Comparison of ENCODE assay signal across 1 cellular context in the genomic region with DNA sequence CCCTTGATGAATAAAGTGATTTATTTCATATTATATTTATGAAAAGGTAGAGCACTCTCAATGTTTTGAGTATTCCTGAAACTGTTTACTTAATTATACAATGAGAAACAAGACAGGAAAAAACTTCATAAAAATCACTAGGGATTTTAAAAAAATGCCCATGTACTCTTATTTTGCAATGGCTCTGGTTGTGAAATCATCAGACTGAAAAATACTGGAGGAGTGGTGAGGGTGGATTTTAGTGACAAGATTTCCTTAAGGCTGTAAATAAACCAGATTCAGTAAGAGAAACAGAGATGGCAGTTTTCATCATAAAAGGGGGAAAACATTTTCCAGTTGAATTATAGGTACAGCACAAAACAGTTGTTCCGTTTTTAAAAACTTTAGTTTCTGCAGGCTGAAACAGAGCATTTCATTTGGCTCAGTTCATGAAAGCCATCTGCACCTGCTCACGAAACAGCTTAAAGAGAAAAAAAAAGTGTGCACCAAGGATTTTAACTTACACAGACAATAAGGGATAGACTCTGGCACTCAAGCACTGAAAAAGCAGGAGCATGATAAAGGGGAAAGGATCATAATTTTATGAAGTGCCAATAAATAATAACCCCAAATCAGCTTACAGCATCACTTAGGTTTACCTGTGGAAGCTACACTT.
TF ChIP-seq lines count a peak whose summit lies in the region.

No MANE protein-coding gene starts in this region.

TF ChIP-seq in HepG2, 621 proteins besides CTCF, POLR2A, EP300 and RAD21 (continued from another document):
- TF ChIP-seq ELF4 (CRISPR knock-in tag; IDR thresholded peaks at IDR 0.05; ENCODE audit: borderline replicate concordance): 0 out of 2 replicates have a peak, but pooled peaks have one; percentile 35
